ENCODE assay signal across 7 cellular contexts in genomic region chr3:30894521-30895289, GRCh38. TPM values are rescaled to one million over a fixed set of nuclear protein-coding genes. Genes with fewer than 3 reads are reported as not detected.
DNase-seq lines count a peak whose midpoint lies in the region; ATAC-seq and TF ChIP-seq lines count a peak whose summit lies in the region.

Gene GADL1 (minus strand): TSS chr3:30894661. CDS start chr3:30894614, 47 bp downstream.

- H3K27me3 ChIP-seq in H9 (ENCODE audit: insufficient read depth, low read length) (peaks cover 2% of the 10 kb centered on the region; the same call in 1 of the 2 replicates), Peyer's patch (no peaks in the 10 kb centered on the region), right lobe of liver (peaks cover 0 to 1% of the 10 kb centered on the region in 2 donors)

- no peak within 1 kb of the TSS for H3K14ac ChIP-seq in H9 (ENCODE audit: insufficient read depth, low read length)

- no peak; the same call in 2 of the 3 replicates for TF ChIP-seq CTCF in H9 (conservative IDR thresholded peaks at IDR 0.05)
- no peak for TF ChIP-seq CTCF in Peyer's patch (IDR thresholded peaks at IDR 0.05)
- TF ChIP-seq CTCF in chondrocyte (IDR thresholded peaks at IDR 0.05), result peak; percentile 31
- TF ChIP-seq CTCF in right lobe of liver (IDR thresholded peaks at IDR 0.05), result no peak

- TF ChIP-seq POLR2A in Peyer's patch (IDR thresholded peaks at IDR 0.05) (no peak), right lobe of liver (IDR thresholded peaks at IDR 0.05) (no peak)

- no peak within 1 kb of the TSS for H3K27ac ChIP-seq in H9 (ENCODE audit: insufficient read length, low read depth, low read length)
- H3K27ac ChIP-seq in Peyer's patch, result no peak within 1 kb of the TSS
- H3K27ac ChIP-seq in right lobe of liver, result no peak within 1 kb of the TSS

- no peaks in the 10 kb centered on the region for H3K36me3 Mint-ChIP-seq in H9 (ENCODE audit: insufficient read depth in 1 of 3, low read depth in 3 of 3)
- no peaks in the 10 kb centered on the region for H3K36me3 Mint-ChIP-seq in chondrocyte (ENCODE audit: low read depth)

- H3K4me1 Mint-ChIP-seq in H9, result peaks cover 28 to 32% of the 10 kb centered on the region in 2 experiments
- H3K4me1 Mint-ChIP-seq in chondrocyte (ENCODE audit: low read depth), result peaks cover 10% of the 10 kb centered on the region
- H3K4me1 Mint-ChIP-seq in stimulated activated naive CD8-positive, alpha-beta T cell treated with anti-CD3 and anti-CD28 coated beads, Interleukin-15, amount 100 ng/mL, for 72 hours, result peaks cover 13% of the 10 kb centered on the region

- no peak within 1 kb of the TSS for H2AK5ac ChIP-seq in H9 (ENCODE audit: insufficient read length, low read length)

- no peak within 1 kb of the TSS for H3K4ac ChIP-seq in H9 (ENCODE audit: low read depth, low read length)

- intact Hi-C loops in right lobe of liver (cut with DNase I), result no loop called here

- peaks cover 26% of the 10 kb centered on the region for H3K27me3 Mint-ChIP-seq in H9 (ENCODE audit: low read depth)
- H3K27me3 Mint-ChIP-seq in chondrocyte (ENCODE audit: low read depth), result peaks cover 22% of the 10 kb centered on the region
- H3K27me3 Mint-ChIP-seq in stimulated activated naive CD8-positive, alpha-beta T cell treated with anti-CD3 and anti-CD28 coated beads, Interleukin-15, amount 100 ng/mL, for 72 hours, result peaks cover 43% of the 10 kb centered on the region

- H3K27ac Mint-ChIP-seq in H9, result no peak within 1 kb of the TSS
- no peak within 1 kb of the TSS for H3K27ac Mint-ChIP-seq in chondrocyte (ENCODE audit: unreplicated experiment)
- no peak within 1 kb of the TSS for H3K27ac Mint-ChIP-seq in stimulated activated naive CD8-positive, alpha-beta T cell treated with anti-CD3 and anti-CD28 coated beads, Interleukin-15, amount 100 ng/mL, for 72 hours

- H3K4me2 ChIP-seq in H9 (ENCODE audit: insufficient read depth, insufficient read length, low read length), result peak within 1 kb of the TSS; percentile 49

- H3K23me2 ChIP-seq in H9 (ENCODE audit: insufficient read length, low read depth, low read length, poor library complexity, severe bottlenecking), result peaks cover 10% of the 10 kb centered on the region

- H3K79me1 ChIP-seq in H9 (ENCODE audit: insufficient read depth, low read depth, low read length, poor library complexity, severe bottlenecking), result no peaks in the 10 kb centered on the region

- H3K4me3 Mint-ChIP-seq in H9 (peak within 1 kb of the TSS; percentile 54 to 66), chondrocyte (ENCODE audit: unreplicated experiment) (peak within 1 kb of the TSS; percentile 68)
- H3K4me3 Mint-ChIP-seq in stimulated activated naive CD8-positive, alpha-beta T cell treated with anti-CD3 and anti-CD28 coated beads, Interleukin-15, amount 100 ng/mL, for 72 hours, result peak within 1 kb of the TSS; percentile 68 to 75

- H3K4me1 ChIP-seq in H9 (ENCODE audit: insufficient read depth, low read length) (peaks cover 5% of the 10 kb centered on the region; the same call in 1 of the 2 replicates), Peyer's patch (no peaks in the 10 kb centered on the region), right lobe of liver (no peaks in the 10 kb centered on the region)

- peak within 1 kb of the TSS; percentile 15 to 56 (median 45) for H3K4me3 ChIP-seq in Peyer's patch
- H3K4me3 ChIP-seq in right lobe of liver, result peak within 1 kb of the TSS; percentile 41 to 63 (median 52)

- H4K5ac ChIP-seq in H9 (ENCODE audit: insufficient read length, low read depth, low read length), result no peak within 1 kb of the TSS

- no peak within 1 kb of the TSS for H3T11ph ChIP-seq in H9 (ENCODE audit: low read length)

- no peak within 1 kb of the TSS for H4K8ac ChIP-seq in H9 (replicated peaks; ENCODE audit: insufficient read length, low read depth, low read length)

- H3K18ac ChIP-seq in H9 (ENCODE audit: insufficient read length, low read depth, low read length), result no peak within 1 kb of the TSS

- H3K23ac ChIP-seq in H9 (ENCODE audit: insufficient read length, low read depth, low read length), result no peak within 1 kb of the TSS

- H4K91ac ChIP-seq in H9 (ENCODE audit: insufficient read length, low read depth, low read length), result no peak within 1 kb of the TSS

- no peak within 1 kb of the TSS for H2BK20ac ChIP-seq in H9 (ENCODE audit: low read depth, low read length, poor library complexity, severe bottlenecking)

- no peak within 1 kb of the TSS for H2BK12ac ChIP-seq in H9 (ENCODE audit: insufficient read length, low read depth, low read length)

- no peaks in the 10 kb centered on the region for H4K20me1 ChIP-seq in H9 (ENCODE audit: control insufficient read depth, insufficient read depth, insufficient read length)

- no CpG with 5 or more reads among the region's 38 CpGs for WGBS in H9 (ENCODE audit: extremely low coverage, insufficient read length, low lambda C conversion rate)
- under 1% methylated on average over 23 of the region's 38 CpGs for WGBS in right lobe of liver (ENCODE audit: insufficient coverage, low coverage, low lambda C conversion rate, missing lambda C conversion rate)

- no peak within 1 kb of the TSS for H2BK15ac ChIP-seq in H9 (ENCODE audit: low read depth, low read length)

- no peak within 1 kb of the TSS for H2AFZ ChIP-seq in H9 (ENCODE audit: low read length)

- H3K9me3 ChIP-seq in H9 (ENCODE audit: control insufficient read depth, low read depth, low read length) (no peaks in the 10 kb centered on the region), Peyer's patch (no peaks in the 10 kb centered on the region), right lobe of liver (no peaks in the 10 kb centered on the region)

- ATAC-seq in right lobe of liver, result peak; percentile 58 to 75 (median 70)
- peak; percentile 72 for ATAC-seq in stimulated activated naive CD8-positive, alpha-beta T cell treated with anti-CD3 and anti-CD28 coated beads, Interleukin-15, amount 100 ng/mL, for 72 hours
- ATAC-seq in HG02588 (IDR thresholded peaks at IDR 0.05; ENCODE audit: unreplicated experiment), result no peak
- no peak for ATAC-seq in HG03095 (IDR thresholded peaks at IDR 0.05; ENCODE audit: unreplicated experiment)

- no peaks in the 10 kb centered on the region for H3K79me2 ChIP-seq in H9 (ENCODE audit: insufficient read depth, low read length)

- no peak within 1 kb of the TSS for H3K56ac ChIP-seq in H9 (ENCODE audit: insufficient read length, low read depth, low read length)

- H2BK5ac ChIP-seq in H9 (ENCODE audit: insufficient read length, low read length), result no peak within 1 kb of the TSS

- no peak within 1 kb of the TSS for H3K9ac ChIP-seq in H9 (ENCODE audit: extremely low read depth, insufficient read length, low read length)

- no peaks in the 10 kb centered on the region for H3K9me3 Mint-ChIP-seq in H9
- H3K9me3 Mint-ChIP-seq in chondrocyte (ENCODE audit: low read depth), result no peaks in the 10 kb centered on the region
- no peaks in the 10 kb centered on the region for H3K9me3 Mint-ChIP-seq in stimulated activated naive CD8-positive, alpha-beta T cell treated with anti-CD3 and anti-CD28 coated beads, Interleukin-15, amount 100 ng/mL, for 72 hours

- H3K36me3 ChIP-seq in Peyer's patch (no peaks in the 10 kb centered on the region), right lobe of liver (no peaks in the 10 kb centered on the region)

- no peak within 1 kb of the TSS for H2BK120ac ChIP-seq in H9 (ENCODE audit: low read depth, low read length, poor library complexity, severe bottlenecking)

- DNase-seq in H9 (peak; percentile 54), Peyer's patch (peak in 2 of 3 donors; percentile 39 to 49), chondrocyte (ENCODE audit: low spot score) (peak; percentile 88), right lobe of liver (peak; percentile 35 to 59 (median 46))
- peak; percentile 19 to 20 for DNase-seq in stimulated activated naive CD8-positive, alpha-beta T cell treated with anti-CD3 and anti-CD28 coated beads, Interleukin-15, amount 100 ng/mL, for 72 hours

RNA-seq across cellular contexts. Expression of gene GADL1, which starts in this region (rescaled TPM):
- total RNA-seq in H9 (2021), result 0.09 and 0.15 TPM in 2 replicates
- total RNA-seq in Peyer's patch, result not detected
- not detected in 3 replicates for total RNA-seq in chondrocyte
- not detected for total RNA-seq in right lobe of liver

Comparison
In these comparisons a context has a peak if more than half of its experiments do, and no peak if none do; other contexts are left out.
1. Peak in DNase-seq and H3K4me2 ChIP-seq in H9; RNA of the gene not detected or under 1 TPM.
2. Peak in DNase-seq and H3K4me3 ChIP-seq in Peyer's patch; RNA of the gene not detected or under 1 TPM.
3. Peak in DNase-seq in chondrocyte; RNA of the gene not detected or under 1 TPM.
4. Peak in DNase-seq, ATAC-seq and H3K4me3 ChIP-seq in right lobe of liver; RNA of the gene not detected or under 1 TPM.
5. DNase-seq: peak in every context shown above with its lines; median percentile 88 in chondrocyte; 54 in H9; 46 in right lobe of liver; 44 in Peyer's patch; 20 in stimulated activated naive CD8-positive, alpha-beta T cell treated with anti-CD3 and anti-CD28 coated beads, Interleukin-15, amount 100 ng/mL, for 72 hours.